ENCODE assay signal across 18 cellular contexts in the genomic region with DNA sequence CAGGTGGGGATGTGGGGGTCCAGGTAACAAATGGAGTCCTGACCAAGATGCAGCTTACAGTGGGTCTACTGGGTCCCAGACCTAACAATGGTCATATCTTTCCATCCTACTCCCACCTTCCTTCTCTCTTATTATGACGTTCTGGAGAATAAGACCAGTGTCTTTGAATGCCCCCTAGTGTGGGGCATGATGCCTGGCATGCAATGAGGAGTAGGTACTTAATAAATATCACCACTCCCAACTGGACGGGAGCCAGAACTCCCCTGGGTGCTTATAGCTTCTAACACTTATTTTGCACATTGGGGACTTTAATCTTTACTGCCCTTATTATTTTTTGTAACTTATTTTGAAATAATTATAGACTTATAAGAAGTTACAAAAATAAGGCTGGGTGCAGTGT.
DNase-seq lines count a peak whose midpoint lies in the region; ATAC-seq and TF ChIP-seq lines count a peak whose summit lies in the region.
"Had no signal": no experiment of that assay in that cellular context is flagged by ENCODE, and none has a peak within 500 bp of the region (broad histone marks: within the 10 kb centered on the region; RNA-seq: fewer than 3 reads in every experiment).

No MANE protein-coding gene starts in this region.

- DNase-seq in HFF-Myc (ENCODE audit: extremely low read depth, low read depth), result no peak
- peak; percentile 16 for DNase-seq in RKO (ENCODE audit: low spot score)
- no peak for DNase-seq in foreskin keratinocyte
- no peak for DNase-seq in A172 (ENCODE audit: low spot score)
- DNase-seq in activated CD4-positive, alpha-beta T cell treated with anti-CD3 and anti-CD28 coated beads for 4 hours, result no peak
- DNase-seq in activated naive CD4-positive, alpha-beta T cell treated with anti-CD3 and anti-CD28 coated beads, Interleukin-2, amount 50 U/mL, for 16 hours, result no peak
- DNase-seq: activated CD8-positive, alpha-beta memory T cell treated with anti-CD3 and anti-CD28 coated beads for 24 hours; caudate nucleus; DMS153; foreskin melanocyte; KBM-7; Peyer's patch; WERI-Rb-1 had no signal

- H4K20me1 ChIP-seq in DOHH2 (ENCODE audit: control insufficient read depth, insufficient read depth, low read depth, low read length), result no peaks in the 10 kb centered on the region
- H4K20me1 ChIP-seq: BLaER1 treated with 17β-estradiol and CSF1 and Interleukin-3, amounts not matched to agents 10 nM and 100 nM had no signal

- TF ChIP-seq CTCF in DOHH2 (IDR thresholded peaks at IDR 0.05; ENCODE audit: low read depth, low read length, poor library complexity, severe bottlenecking), result peak; percentile 14
- peak; percentile 20 for TF ChIP-seq CTCF in HFF-Myc (IDR thresholded peaks at IDR 0.05; ENCODE audit: low read depth, low read length, missing control alignments)
- peak; percentile 52 for TF ChIP-seq CTCF in foreskin keratinocyte (conservative IDR thresholded peaks at IDR 0.05)

- H3K36me3 ChIP-seq in DOHH2 (ENCODE audit: control insufficient read depth, low read length), result no peaks in the 10 kb centered on the region
- H3K36me3 ChIP-seq: BLaER1 treated with 17β-estradiol and CSF1 and Interleukin-3, amounts not matched to agents 10 nM and 100 nM; Peyer's patch; thyroid gland; WERI-Rb-1 had no signal

- H3K4me2 ChIP-seq in DOHH2 (ENCODE audit: low read length), result no peak overlapping the region

- H3K9me2 ChIP-seq in DOHH2 (replicated peaks; ENCODE audit: control insufficient read depth, low read length), result no peaks in the 10 kb centered on the region

- no peak for ATAC-seq in foreskin keratinocyte
- ATAC-seq: stimulated activated effector memory CD8-positive, alpha-beta T cell treated with anti-CD3 and anti-CD28 coated beads, Interleukin-12 subunit alpha, Interleukin-12 subunit beta, amount 100 ng/mL, for 72 hours had no signal

- H3F3A ChIP-seq in DOHH2 (ENCODE audit: control insufficient read depth, insufficient read depth), result no peaks in the 10 kb centered on the region

- no peaks in the 10 kb centered on the region for H3K4me1 ChIP-seq in DOHH2 (ENCODE audit: control insufficient read depth, low read length)
- H3K4me1 ChIP-seq in foreskin keratinocyte, result peaks cover 3% of the 10 kb centered on the region
- H3K4me1 ChIP-seq: Peyer's patch, thyroid gland had no signal

- no peak overlapping the region for H3K4me3 ChIP-seq in DOHH2 (ENCODE audit: low read length)
- no peak overlapping the region for H3K4me3 ChIP-seq in HFF-Myc (replicated peaks; ENCODE audit: low read depth, low read length)
- H3K4me3 ChIP-seq: BLaER1 treated with 17β-estradiol and CSF1 and Interleukin-3, amounts not matched to agents 10 nM and 100 nM; Peyer's patch; thyroid gland had no signal

- no peaks in the 10 kb centered on the region for H3K9me3 ChIP-seq in DOHH2 (ENCODE audit: control insufficient read depth, insufficient read depth, low read length)
- H3K9me3 ChIP-seq: BLaER1 treated with 17β-estradiol and CSF1 and Interleukin-3, amounts not matched to agents 10 nM and 100 nM; Peyer's patch; thyroid gland had no signal

- H3K27me3 ChIP-seq in DOHH2 (ENCODE audit: control insufficient read depth, low read length), result peaks cover 7% of the 10 kb centered on the region
- H3K27me3 ChIP-seq in foreskin keratinocyte, result peaks cover 3% of the 10 kb centered on the region
- H3K27me3 ChIP-seq: BLaER1 treated with 17β-estradiol and CSF1 and Interleukin-3, amounts not matched to agents 10 nM and 100 nM; Peyer's patch; thyroid gland had no signal

- H3K79me2 ChIP-seq in DOHH2 (ENCODE audit: control insufficient read depth, low read length), result no peaks in the 10 kb centered on the region

- no peak overlapping the region for H3K27ac ChIP-seq in DOHH2 (ENCODE audit: low read depth, low read length)
- no peak overlapping the region for H3K27ac ChIP-seq in foreskin keratinocyte
- H3K27ac ChIP-seq: BLaER1 treated with 17β-estradiol and CSF1 and Interleukin-3, amounts not matched to agents 10 nM and 100 nM; HL-60; Peyer's patch; thyroid gland; WERI-Rb-1 had no signal
